In genomic region chr7:152949790-152950189, GRCh38 we compare ENCODE assay signal across 23 cellular contexts.
"Had no signal": no experiment of that assay in that cellular context is flagged by ENCODE, and none has a peak within 500 bp of the region (broad histone marks: within the 10 kb centered on the region; RNA-seq: fewer than 3 reads in every experiment).

No MANE protein-coding gene starts in this region.

- H3K9me3 ChIP-seq: esophagus muscularis mucosa, gastroesophageal sphincter, heart left ventricle, left lung, lower lobe of right lung had no signal

- H2AFZ ChIP-seq: hepatocyte had no signal

- H3K4me1 ChIP-seq: esophagus muscularis mucosa, foreskin keratinocyte, gastroesophageal sphincter, heart left ventricle, left lung, lower lobe of right lung had no signal

- H3K36me3 ChIP-seq: esophagus muscularis mucosa, gastroesophageal sphincter, heart left ventricle, left lung, lower lobe of right lung had no signal

- H3K4me2 ChIP-seq: hepatocyte had no signal

- H3K27me3 ChIP-seq: dorsolateral prefrontal cortex, esophagus muscularis mucosa, foreskin keratinocyte, gastroesophageal sphincter, heart left ventricle, hepatocyte, left lung had no signal

- FAIRE-seq: endothelial cell of umbilical vein had no signal

- H3K4me3 ChIP-seq: coronary artery, dorsolateral prefrontal cortex, esophagus muscularis mucosa, gastroesophageal sphincter, heart left ventricle, hepatocyte, left lung, lower lobe of right lung had no signal

- ATAC-seq: foreskin keratinocyte; gastroesophageal sphincter; heart left ventricle; left lung; left ventricle myocardium superior; lower lobe of right lung; naive thymus-derived CD8-positive, alpha-beta T cell had no signal

- DNase-seq: dermis blood vessel endothelial cell; dorsolateral prefrontal cortex; effector CD4-positive, alpha-beta T cell; effector memory CD4-positive, alpha-beta T cell; foreskin keratinocyte; heart left ventricle; hypothalamus; immature natural killer cell; islet precursor cell; kidney; kidney glomerular epithelial cell; left lung; left ventricle myocardium superior; lower lobe of right lung; mesenchymal stem cell; midbrain; naive B cell; naive thymus-derived CD8-positive, alpha-beta T cell had no signal

- H3K27ac ChIP-seq: coronary artery, dorsolateral prefrontal cortex, esophagus muscularis mucosa, foreskin keratinocyte, gastroesophageal sphincter, heart left ventricle, hepatocyte, left lung, lower lobe of right lung had no signal

- H3K79me2 ChIP-seq: hepatocyte had no signal
